30 cellular contexts compared by ENCODE assay signal in genomic region chr7:34652784-34653183, GRCh38. TPM values are rescaled to one million over a fixed set of nuclear protein-coding genes. Genes with fewer than 3 reads are reported as not detected.
DNase-seq lines count a peak whose midpoint lies in the region; ATAC-seq and TF ChIP-seq lines count a peak whose summit lies in the region.
"Had no signal": no experiment of that assay in that cellular context is flagged by ENCODE, and none has a peak within 500 bp of the region (broad histone marks: within the 10 kb centered on the region; RNA-seq: fewer than 3 reads in every experiment).

No MANE protein-coding gene starts in this region.

- H3K9me3 Mint-ChIP-seq in naive thymus-derived CD8-positive, alpha-beta T cell: peaks cover 0 to 16% (median 2%) of the 10 kb centered on the region in 9 donors
- H3K9me3 Mint-ChIP-seq: activated T-helper 1 cell treated with anti-CD3 and anti-CD28 coated beads, Interleukin-12 subunit alpha, Interleukin-12 subunit beta, Interleukin-2, Interleukin-4 antibody, amounts not matched to agents 30 ng/mL and 10 ng/mL and 1 ng/mL, durations not matched to agents 14 hours and 24 hours and 36 hours; stimulated activated naive CD8-positive, alpha-beta T cell treated with anti-CD3 and anti-CD28 coated beads, Interleukin-15, Interleukin-2, amounts not matched to agents 100 ng/mL and 50 ng/mL, for 24 hours had no signal

- no peak overlapping the region for H3K4me3 ChIP-seq in choroid plexus epithelial cell (ENCODE audit: low read depth, low read length)
- H3K4me3 ChIP-seq: A549; BLaER1 treated with 17β-estradiol and CSF1 and Interleukin-3, amounts not matched to agents 10 nM and 100 nM; body of pancreas; gastrocnemius medialis had no signal

- peak; percentile 4 for DNase-seq in Caki2 (ENCODE audit: low read depth)
- peak; percentile 8 for DNase-seq in M059J (ENCODE audit: low read depth)
- DNase-seq in choroid plexus epithelial cell (ENCODE audit: low read depth): peak; percentile 10
- DNase-seq in renal cortical epithelial cell (ENCODE audit: low read depth): peak; percentile 69
- DNase-seq in NCI-H510A treated with DMSO at 0.1 percent for 48 hours (lab: John Stamatoyannopoulos, UW): no peak
- DNase-seq in naive thymus-derived CD8-positive, alpha-beta T cell: no peak
- no peak for DNase-seq in activated T-cell treated with anti-CD3 and anti-CD28 coated beads, Interleukin-2, amount 50 U/mL, for 48 hours
- DNase-seq: activated CD4-positive, CD25-positive, alpha-beta regulatory T cell treated with anti-CD3 and anti-CD28 coated beads, Interleukin-2, amount 50 U/mL, for 72 hours; body of pancreas; DMS 273 treated with DMSO at 0.1 percent for 48 hours; effector memory CD4-positive, alpha-beta T cell; gastrocnemius medialis; GF-D8; GOT3; Karpas-422; naive thymus-derived CD4-positive, alpha-beta T cell; NCI-H1105; NCI-H524 treated with DMSO at 0.1 percent for 48 hours; stimulated activated CD4-positive, alpha-beta T cell treated with anti-CD3 and anti-CD28 coated beads, Interleukin-2, amount 100 ng/mL, for 24 hours; T1000 had no signal

- H3K27me3 Mint-ChIP-seq in naive thymus-derived CD8-positive, alpha-beta T cell: no peaks in the 10 kb centered on the region
- H3K27me3 Mint-ChIP-seq: memory B cell; naive thymus-derived CD4-positive, alpha-beta T cell; stimulated activated naive CD8-positive, alpha-beta T cell treated with anti-CD3 and anti-CD28 coated beads, Interleukin-15, Interleukin-2, amounts not matched to agents 100 ng/mL and 50 ng/mL, for 24 hours had no signal

- POLR2A ChIA-PET in naive thymus-derived CD8-positive, alpha-beta T cell (lab: Charles Lee): no interaction called here

- no peak overlapping the region for H3K27ac Mint-ChIP-seq in naive thymus-derived CD8-positive, alpha-beta T cell
- H3K27ac Mint-ChIP-seq: activated naive CD4-positive, alpha-beta T cell treated with anti-CD3 and anti-CD28 coated beads, Interleukin-2, amount 50 U/mL, for 24 hours; activated T-helper 1 cell treated with anti-CD3 and anti-CD28 coated beads, Interleukin-12 subunit alpha, Interleukin-12 subunit beta, Interleukin-2, Interleukin-4 antibody, amounts not matched to agents 30 ng/mL and 10 ng/mL and 1 ng/mL, durations not matched to agents 14 hours and 24 hours and 36 hours; memory B cell; naive thymus-derived CD4-positive, alpha-beta T cell; stimulated activated naive CD8-positive, alpha-beta T cell treated with anti-CD3 and anti-CD28 coated beads, Interleukin-15, Interleukin-2, amounts not matched to agents 100 ng/mL and 50 ng/mL, for 24 hours had no signal

- TF ChIP-seq CTCF in choroid plexus epithelial cell (conservative IDR thresholded peaks at IDR 0.05; ENCODE audit: low read depth, low read length): no peak

- no peaks in the 10 kb centered on the region for H3K36me3 Mint-ChIP-seq in naive thymus-derived CD8-positive, alpha-beta T cell
- H3K36me3 Mint-ChIP-seq: activated naive CD4-positive, alpha-beta T cell treated with anti-CD3 and anti-CD28 coated beads, Interleukin-2, amount 50 U/mL, for 24 hours; memory B cell; naive thymus-derived CD4-positive, alpha-beta T cell had no signal

- peaks cover 0 to 2% (median 0%) of the 10 kb centered on the region in 4 donors for H3K4me1 Mint-ChIP-seq in naive thymus-derived CD8-positive, alpha-beta T cell
- H3K4me1 Mint-ChIP-seq: activated naive CD4-positive, alpha-beta T cell treated with anti-CD3 and anti-CD28 coated beads, Interleukin-2, amount 50 U/mL, for 24 hours; memory B cell; naive thymus-derived CD4-positive, alpha-beta T cell had no signal

- in situ Hi-C loops in Caki2 (cut with HindIII; ENCODE audit: low pct_unique_long_range_greater_than_20kb, low sequenced_read_pairs): no loop called here

- no peak for ATAC-seq in naive thymus-derived CD8-positive, alpha-beta T cell
- no peak for ATAC-seq in HG03457 (IDR thresholded peaks at IDR 0.05; ENCODE audit: unreplicated experiment)
- ATAC-seq: A549; body of pancreas; esophagus mucosa; gastrocnemius medialis; naive thymus-derived CD4-positive, alpha-beta T cell had no signal

- no peak overlapping the region for H3K4me3 Mint-ChIP-seq in naive thymus-derived CD8-positive, alpha-beta T cell
- H3K4me3 Mint-ChIP-seq: activated naive CD4-positive, alpha-beta T cell treated with anti-CD3 and anti-CD28 coated beads, Interleukin-2, amount 50 U/mL, for 24 hours; activated T-helper 1 cell treated with anti-CD3 and anti-CD28 coated beads, Interleukin-12 subunit alpha, Interleukin-12 subunit beta, Interleukin-2, Interleukin-4 antibody, amounts not matched to agents 30 ng/mL and 10 ng/mL and 1 ng/mL, durations not matched to agents 14 hours and 24 hours and 36 hours; memory B cell; naive thymus-derived CD4-positive, alpha-beta T cell; stimulated activated naive CD8-positive, alpha-beta T cell treated with anti-CD3 and anti-CD28 coated beads, Interleukin-15, Interleukin-2, amounts not matched to agents 100 ng/mL and 50 ng/mL, for 24 hours had no signal

RNA-seq across cellular contexts. Expression of gene NPSR1, which starts 5.2 kb away (rescaled TPM):
- total RNA-seq in Caki2 (2014; rRNA removed; shearing (Covaris generic); ENCODE audit: low replicate concordance): not detected in 2 replicates
- total RNA-seq in M059J (2014; rRNA removed; shearing (Covaris generic)): not detected in 2 replicates
- not detected in 2 replicates for total RNA-seq in renal cortical epithelial cell
- not detected for total RNA-seq in naive thymus-derived CD8-positive, alpha-beta T cell
- not detected for polyA plus RNA-seq in naive thymus-derived CD8-positive, alpha-beta T cell
- total RNA-seq: activated T-helper 1 cell treated with anti-CD3 and anti-CD28 coated beads, Interleukin-12 subunit alpha, Interleukin-12 subunit beta, Interleukin-2, Interleukin-4 antibody, amounts not matched to agents 30 ng/mL and 10 ng/mL and 1 ng/mL, durations not matched to agents 14 hours and 24 hours and 36 hours; body of pancreas; chondrocyte; esophagus mucosa; gastrocnemius medialis; naive thymus-derived CD4-positive, alpha-beta T cell had no signal
- polyA plus RNA-seq: A549; naive thymus-derived CD4-positive, alpha-beta T cell; urinary bladder had no signal

Comparison
In these comparisons a context has a peak if more than half of its experiments do, and no peak if none do; other contexts are left out.
1. DNase-seq: peak in Caki2 (single experiment), M059J (single experiment), choroid plexus epithelial cell (single experiment) and renal cortical epithelial cell (single experiment); none in NCI-H510A treated with DMSO at 0.1 percent for 48 hours (single experiment), naive thymus-derived CD8-positive, alpha-beta T cell (0 of 10) and activated T-cell treated with anti-CD3 and anti-CD28 coated beads, Interleukin-2, amount 50 U/mL, for 48 hours (0 of 2).